In the genomic region with DNA sequence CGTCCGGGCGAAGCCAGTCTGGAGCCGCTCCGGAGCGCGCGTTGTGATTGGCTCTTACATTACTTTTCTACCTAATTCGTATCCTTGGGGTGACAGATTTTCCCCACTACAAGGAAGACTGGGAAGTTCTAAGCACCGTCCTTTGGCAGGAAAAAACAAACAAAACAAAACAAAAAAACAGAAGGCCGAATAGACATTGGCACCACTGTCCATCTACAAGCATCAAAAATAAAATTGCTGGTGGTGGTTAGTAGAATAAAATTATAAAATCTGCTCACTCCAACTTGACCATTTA, we compare ENCODE assay signal across 8 cellular contexts. TPM values are rescaled to one million over a fixed set of nuclear protein-coding genes. Genes with fewer than 3 reads are reported as not detected.
A peak's percentile ranks its signal among the peaks of the same experiment; 100 is the strongest.
DNase-seq lines count a peak whose midpoint lies in the region; ATAC-seq and TF ChIP-seq lines count a peak whose summit lies in the region.

No MANE protein-coding gene starts in this region.

- H3K9ac ChIP-seq in smooth muscle cell (ENCODE audit: low read depth) = peak overlapping the region; percentile 81

- H3K79me2 ChIP-seq in smooth muscle cell (ENCODE audit: low read depth) = no peaks in the 10 kb centered on the region

- no peak for TF ChIP-seq POLR2A in adrenal gland (IDR thresholded peaks at IDR 0.05)

- peak overlapping the region in 3 of 4 donors; percentile 46 to 97 (median 87) for H3K4me3 ChIP-seq in adrenal gland
- peak overlapping the region; percentile 73 for H3K4me3 ChIP-seq in iPS-11a (ENCODE audit: low read depth, low read length)
- H3K4me3 ChIP-seq in smooth muscle cell = peak overlapping the region; percentile 85

- peak overlapping the region; percentile 97 for H2AFZ ChIP-seq in smooth muscle cell (ENCODE audit: low read depth)

- no peaks in the 10 kb centered on the region for H3F3A ChIP-seq in smooth muscle cell (ENCODE audit: low read depth)

- H3K27me3 ChIP-seq in adrenal gland (no peaks in the 10 kb centered on the region), smooth muscle cell (ENCODE audit: low read depth) (peaks cover 37% of the 10 kb centered on the region)

- H3K9me3 ChIP-seq in adrenal gland (replicated peaks in 1 of 3) (no peaks in the 10 kb centered on the region), smooth muscle cell (replicated peaks; ENCODE audit: low read depth) (no peaks in the 10 kb centered on the region)

- ATAC-seq in GM19463 (IDR thresholded peaks at IDR 0.05; ENCODE audit: unreplicated experiment) (peak; percentile 24), HG03457 (IDR thresholded peaks at IDR 0.05; ENCODE audit: unreplicated experiment) (peak; percentile 30)

- H4K20me1 ChIP-seq in smooth muscle cell (ENCODE audit: low read depth) = peaks cover 7% of the 10 kb centered on the region

- H3K4me1 ChIP-seq in adrenal gland (replicated peaks in 1 of 2) (peaks cover 0 to 29% of the 10 kb centered on the region in 2 donors), smooth muscle cell (ENCODE audit: low read depth) (no peaks in the 10 kb centered on the region)

- H3K4me2 ChIP-seq in smooth muscle cell = peak overlapping the region; percentile 95

- intact Hi-C loops in adrenal gland (cut with DNase I) = loop anchor here (10.0 kb wide), 2 partner anchors 230 to 240 kb away; a partner anchor contains a TSS

- TF ChIP-seq CTCF in adrenal gland (IDR thresholded peaks at IDR 0.05) (no peak), smooth muscle cell (IDR thresholded peaks at IDR 0.05; ENCODE audit: borderline replicate concordance, insufficient read depth, poor library complexity, severe bottlenecking) (no peak)

- peak; percentile 88 for DNase-seq in COLO668 (lab: John Stamatoyannopoulos, UW; ENCODE audit: unreplicated experiment)
- peak in 5 of 7 donors; percentile 72 to 81 (median 77) for DNase-seq in adrenal gland
- no peak for DNase-seq in smooth muscle cell (lab: John Stamatoyannopoulos, UW; ENCODE audit: unreplicated experiment)
- no peak for DNase-seq in SW 1271 (lab: John Stamatoyannopoulos, UW)
- no peak for DNase-seq in middle frontal gyrus (ENCODE audit: extremely low spot score, low spot score)

- H3K36me3 ChIP-seq in adrenal gland (replicated peaks in 1 of 2) (no peaks in the 10 kb centered on the region), smooth muscle cell (ENCODE audit: low read depth) (no peaks in the 10 kb centered on the region)

- H3K27ac ChIP-seq in adrenal gland (peak overlapping the region; percentile 84 to 97 (median 91)), smooth muscle cell (ENCODE audit: low read depth) (peak overlapping the region; percentile 87)

- 1 to 5% (median 2%) methylated on average over 11 of the region's 11 CpGs for WGBS in adrenal gland, 4 donors
- WGBS in smooth muscle cell (ENCODE audit: low lambda C conversion rate) = 14% methylated on average over 11 of the region's 11 CpGs

RNA-seq across cellular contexts. Expression of a gene that starts 0.7 kb away (rescaled TPM):
- total RNA-seq in adrenal gland (100 to 1,000 TPM in 1 of 8 donors, 10 to 100 TPM in 7; 27.0 to 123 (median 58.3) TPM), smooth muscle cell (5.6 and 14.8 TPM in 2 replicates)
- polyA plus RNA-seq in adrenal gland (10 to 100 TPM in 2 of 3 donors, 1 to 10 TPM in 1; 7.3 to 73.5 (median 14.4) TPM), smooth muscle cell (6.7 and 7.7 TPM in 2 replicates)

Comparison
In these comparisons a context has a peak if more than half of its experiments do, and no peak if none do; other contexts are left out.
1. DNase-seq: peak in COLO668 (single experiment) and adrenal gland (5 of 7); none in smooth muscle cell (single experiment), SW 1271 (0 of 2) and middle frontal gyrus (single experiment).
2. Peak in every context shown above with its lines, with median percentiles within 50 percentile points of each other: H3K4me3 ChIP-seq.